Comparison of ENCODE assay signal across 10 cellular contexts in genomic region chr14:76133103-76133502, GRCh38. TPM values are rescaled to one million over a fixed set of nuclear protein-coding genes. Genes with fewer than 3 reads are reported as not detected.
DNase-seq lines count a peak whose midpoint lies in the region; ATAC-seq and TF ChIP-seq lines count a peak whose summit lies in the region.
"Had no signal": no experiment of that assay in that cellular context is flagged by ENCODE, and none has a peak within 500 bp of the region (broad histone marks: within the 10 kb centered on the region; RNA-seq: fewer than 3 reads in every experiment).

No MANE protein-coding gene starts in this region.

- no peak for TF ChIP-seq CTCF in DND-41 (IDR thresholded peaks at IDR 0.05; ENCODE audit: borderline replicate concordance, extremely low read depth, low read length, poor library complexity, severe bottlenecking)

- peaks cover 11% of the 10 kb centered on the region for H4K20me1 ChIP-seq in DND-41 (ENCODE audit: insufficient read depth, low read length)

- H3K4me2 ChIP-seq in DND-41 (ENCODE audit: insufficient read depth, low read length): 0 out of 2 replicates have a peak overlapping the region, but pooled peaks have one; percentile 26

- H2AFZ ChIP-seq in DND-41 (ENCODE audit: low read depth, low read length): no peak overlapping the region

- H3K36me3 ChIP-seq in DND-41 (ENCODE audit: insufficient read depth, low read length): no peaks in the 10 kb centered on the region

- in situ Hi-C loops in KBM-7 (cut with MboI; ENCODE audit: low pct_unique_long_range_greater_than_20kb, low sequenced_read_pairs): no loop called here

- no peak overlapping the region for H3K9ac ChIP-seq in DND-41 (ENCODE audit: low read depth, low read length)

- H3K27me3 ChIP-seq in DND-41 (ENCODE audit: insufficient read depth, low read length, poor library complexity): no peaks in the 10 kb centered on the region

- ATAC-seq in DND-41 (ENCODE audit: insufficient read depth, low read depth) (peak; percentile 74), left lobe of liver (peak; percentile 39), HG03432 (IDR thresholded peaks at IDR 0.05; ENCODE audit: unreplicated experiment) (no peak), HG03565 (IDR thresholded peaks at IDR 0.05; ENCODE audit: unreplicated experiment) (no peak), GM21529 (IDR thresholded peaks at IDR 0.05; ENCODE audit: unreplicated experiment) (no peak)

- H3K9me3 ChIP-seq in DND-41 (ENCODE audit: insufficient read depth, low read length, severe bottlenecking): no peaks in the 10 kb centered on the region

- DNase-seq in DND-41 (peak; percentile 56), KBM-7 (peak; percentile 66), amniotic epithelial cell (ENCODE audit: low read depth) (peak; percentile 40), left lobe of liver (ENCODE audit: low spot score) (no peak)
- no peak for DNase-seq in activated effector memory CD4-positive, alpha-beta T cell treated with Interleukin-2 at 50 U/mL for 16 hours
- DNase-seq: NCI-H524 had no signal

- H3K79me2 ChIP-seq in DND-41 (ENCODE audit: insufficient read depth, low read length): no peaks in the 10 kb centered on the region

- H3K4me3 ChIP-seq in DND-41 (ENCODE audit: low read depth in 1 of 2, low read length in 2 of 2): no peak overlapping the region

- H3K4me1 ChIP-seq in DND-41 (ENCODE audit: insufficient read depth, low read length): peaks cover 6% of the 10 kb centered on the region; the same call in 1 of the 2 replicates

- H3K27ac ChIP-seq in DND-41 (ENCODE audit: low read length): no peak overlapping the region
- H3K27ac ChIP-seq: VCaP had no signal

RNA-seq across cellular contexts. Expression of gene GPATCH2L, which starts 18.6 kb away (rescaled TPM):
- total RNA-seq in left lobe of liver: 10.9 TPM

Comparison
In these comparisons a context has a peak if more than half of its experiments do, and no peak if none do; other contexts are left out.
1. ATAC-seq: peak in DND-41 (single experiment) and left lobe of liver (single experiment); none in HG03432 (single experiment), HG03565 (single experiment) and GM21529 (single experiment).
2. DNase-seq: peak in DND-41 (single experiment), KBM-7 (single experiment) and amniotic epithelial cell (single experiment); none in left lobe of liver (single experiment) and activated effector memory CD4-positive, alpha-beta T cell treated with Interleukin-2 at 50 U/mL for 16 hours (single experiment).